8 cellular contexts compared by ENCODE assay signal in genomic region chr19:10027158-10027997, GRCh38. TPM values are rescaled to one million over a fixed set of nuclear protein-coding genes. Genes with fewer than 3 reads are reported as not detected.
DNase-seq lines count a peak whose midpoint lies in the region; ATAC-seq and TF ChIP-seq lines count a peak whose summit lies in the region.

No MANE protein-coding gene starts in this region.

- H3K27ac ChIP-seq in OCI-LY3 (ENCODE audit: low read length): no peak overlapping the region

- H3K4me3 ChIP-seq in OCI-LY3 (ENCODE audit: low read length) (peak overlapping the region; percentile 62), epithelial cell of proximal tubule (ENCODE audit: low read depth, low read length) (no peak overlapping the region)

- H3K79me2 ChIP-seq in OCI-LY3 (ENCODE audit: low read length): no peaks in the 10 kb centered on the region

- peak; percentile 98 for TF ChIP-seq CTCF in OCI-LY3 (IDR thresholded peaks at IDR 0.05; ENCODE audit: low read depth, low read length)
- TF ChIP-seq CTCF in epithelial cell of proximal tubule (conservative IDR thresholded peaks at IDR 0.05; ENCODE audit: low read depth, low read length): peak; percentile 86

- peaks cover 5% of the 10 kb centered on the region; the same call in 1 of the 2 replicates for H3K4me1 ChIP-seq in OCI-LY3 (ENCODE audit: low read length)

- no peaks in the 10 kb centered on the region for H4K20me1 ChIP-seq in OCI-LY3 (ENCODE audit: insufficient read depth, low read length)

- no peaks in the 10 kb centered on the region for H3K9me3 ChIP-seq in OCI-LY3 (ENCODE audit: insufficient read depth, low read length)

- H3K36me3 ChIP-seq in OCI-LY3 (replicated peaks; ENCODE audit: low read depth, low read length): no peaks in the 10 kb centered on the region

- ATAC-seq in GM21381 (IDR thresholded peaks at IDR 0.05; ENCODE audit: unreplicated experiment): no peak

- H3K27me3 ChIP-seq in OCI-LY3 (ENCODE audit: low read depth, low read length): peaks cover 42% of the 10 kb centered on the region

- 0 out of 2 replicates have a peak overlapping the region, but pooled peaks have one; percentile 0 for H2AFZ ChIP-seq in OCI-LY3 (ENCODE audit: low read depth, low read length)

- DNase-seq in GF-D8 (lab: John Stamatoyannopoulos, UW) (peak; percentile 15), HuH-7.5 (ENCODE audit: low spot score) (peak; percentile 95), activated T-cell treated with anti-CD3 and anti-CD28 coated beads for 1 hour (ENCODE audit: low read depth) (peak; percentile 62), epithelial cell of proximal tubule (ENCODE audit: low read depth) (no peak), myocyte (ENCODE audit: low read depth) (peak; percentile 95)
- peak; percentile 92 for DNase-seq in stimulated activated CD8-positive, alpha-beta memory T cell treated with anti-CD3 and anti-CD28 coated beads, Interleukin-4, amount 100 ng/mL, for 48 hours

- no peak overlapping the region for H3K9ac ChIP-seq in OCI-LY3 (ENCODE audit: low read length)

- peak overlapping the region; percentile 74 for H3K4me2 ChIP-seq in OCI-LY3 (ENCODE audit: low read length)

RNA-seq across cellular contexts. Expression of gene RDH8, which starts 14.1 kb away (rescaled TPM):
- not detected in 2 replicates for total RNA-seq in epithelial cell of proximal tubule
- not detected in 2 replicates for total RNA-seq in myocyte
- polyA plus RNA-seq in myocyte (2012): not detected

RNA-seq across cellular contexts. Expression of gene COL5A3, which starts 17.1 kb away (rescaled TPM):
- 0.06 TPM in 1 of 2 replicates, not detected in the other for total RNA-seq in epithelial cell of proximal tubule
- 75.3 and 93.4 TPM in 2 replicates for total RNA-seq in myocyte
- 6.4 TPM for polyA plus RNA-seq in myocyte (2012)

RNA-seq across cellular contexts. Expression of gene SHFL, which starts 58.7 kb away (rescaled TPM):
- 10.3 and 28.7 TPM in 2 replicates for total RNA-seq in epithelial cell of proximal tubule
- 21.8 and 25.0 TPM in 2 replicates for total RNA-seq in myocyte
- polyA plus RNA-seq in myocyte (2012): 26.0 TPM

Comparison
In these comparisons a context has a peak if more than half of its experiments do, and no peak if none do; other contexts are left out.
1. RNA of gene COL5A3, which starts 17.1 kb away (total RNA-seq): 75.3 to 93.4 TPM in myocyte; 0.06 TPM in epithelial cell of proximal tubule; every median in the first group is over 10 times any median in the second.